In the genomic region with DNA sequence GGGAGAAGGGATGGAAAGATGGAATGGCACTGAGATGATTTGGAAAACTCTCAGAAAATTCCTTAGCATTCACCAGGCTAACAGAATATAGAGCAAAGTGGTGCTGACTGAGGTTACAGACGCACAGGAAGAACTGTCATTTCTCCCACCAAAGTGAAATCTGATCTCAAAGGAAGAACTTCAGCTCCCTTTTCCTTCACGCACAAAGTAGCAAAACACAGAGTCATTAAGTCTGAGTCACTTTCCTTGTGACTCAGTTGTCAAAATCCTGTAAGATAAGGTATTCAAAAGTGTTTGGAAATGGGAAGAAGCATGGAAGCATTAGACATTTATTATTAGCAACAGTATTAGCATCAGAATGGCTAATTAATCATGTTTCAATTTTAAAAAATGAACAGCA, we compare ENCODE assay signal across 12 cellular contexts. TPM values are rescaled to one million over a fixed set of nuclear protein-coding genes. Genes with fewer than 3 reads are reported as not detected.
DNase-seq lines count a peak whose midpoint lies in the region; ATAC-seq, FAIRE-seq and TF ChIP-seq lines count a peak whose summit lies in the region.
"Had no signal": no experiment of that assay in that cellular context is flagged by ENCODE, and none has a peak within 500 bp of the region (broad histone marks: within the 10 kb centered on the region; RNA-seq: fewer than 3 reads in every experiment).

No MANE protein-coding gene starts in this region.

- FAIRE-seq in HepG2 (lab: Jason Lieb, UNC): no peak

- POLR2A ChIA-PET in HepG2 (lab: Yijun Ruan, JAX): no interaction called here

- TF ChIP-seq EP300 in HepG2 (IDR thresholded peaks at IDR 0.05; ENCODE audit: low read depth in 2 of 2, low read length in 2 of 2) (no peak), HepG2 (CRISPR knock-in tag; IDR thresholded peaks at IDR 0.05; ENCODE audit: borderline replicate concordance) (no peak)

- no peaks in the 10 kb centered on the region for H3K36me3 ChIP-seq in right lobe of liver
- H3K36me3 ChIP-seq in HepG2 (replicated peaks in 1 of 2; ENCODE audit: control insufficient read depth in 1 of 2, insufficient read depth in 2 of 2, low read length in 2 of 2): no peaks in the 10 kb centered on the region
- H3K36me3 ChIP-seq in kidney epithelial cell (ENCODE audit: control insufficient read depth, insufficient read depth, low read length): no peaks in the 10 kb centered on the region
- H3K36me3 ChIP-seq: BLaER1, upper lobe of left lung had no signal

- TF ChIP-seq RAD21 in HepG2 (CRISPR knock-in tag; IDR thresholded peaks at IDR 0.05): no peak

- TF ChIP-seq CTCF in right lobe of liver (IDR thresholded peaks at IDR 0.05) (no peak), HepG2 (CRISPR knock-in tag; IDR thresholded peaks at IDR 0.05) (no peak), astrocyte of the spinal cord (IDR thresholded peaks at IDR 0.05; ENCODE audit: low read depth, low read length) (no peak), kidney epithelial cell (IDR thresholded peaks at IDR 0.05; ENCODE audit: insufficient read depth, low read length, poor library complexity, severe bottlenecking) (no peak)

- no peak for TF ChIP-seq POLR2A in right lobe of liver (IDR thresholded peaks at IDR 0.05)
- TF ChIP-seq POLR2A in HepG2 (IDR thresholded peaks at IDR 0.05; ENCODE audit: insufficient read depth in 1 of 2, low read depth in 2 of 2, low read length in 2 of 2): no peak

- 55% methylated on average over 2 of the region's 2 CpGs for WGBS in right lobe of liver (ENCODE audit: insufficient coverage, low coverage, low lambda C conversion rate, missing lambda C conversion rate)
- WGBS in HepG2 (ENCODE audit: low lambda C conversion rate): 92% methylated on average over 2 of the region's 2 CpGs

- no peak overlapping the region for H2AFZ ChIP-seq in HepG2 (ENCODE audit: low read length)

- H4K20me1 ChIP-seq in HepG2 (ENCODE audit: insufficient read depth, low read length): no peaks in the 10 kb centered on the region
- H4K20me1 ChIP-seq: BLaER1 had no signal

- DNase-seq in right lobe of liver: no peak
- no peak for DNase-seq in HepG2 (ENCODE audit: low spot score)
- DNase-seq in astrocyte of the spinal cord (ENCODE audit: low read depth, low spot score): peak; percentile 91
- DNase-seq in kidney epithelial cell (ENCODE audit: low read depth): peak; percentile 69
- DNase-seq in stimulated activated CD4-positive, alpha-beta T cell treated with anti-CD3 and anti-CD28 coated beads, Interleukin-4, amount 100 ng/mL, for 1 hour: no peak
- DNase-seq in cortex of kidney (lab: John Stamatoyannopoulos, UW): no peak
- DNase-seq: effector CD4-positive, alpha-beta T cell; NCI-H187 treated with DMSO at 0.1 percent for 48 hours; upper lobe of left lung had no signal

- H3K4me2 ChIP-seq in HepG2 (ENCODE audit: low read depth, low read length): no peak overlapping the region
- H3K4me2 ChIP-seq: BLaER1 had no signal

- H3K27me3 ChIP-seq in right lobe of liver: no peaks in the 10 kb centered on the region
- H3K27me3 ChIP-seq in HepG2 (ENCODE audit: control insufficient read depth in 1 of 2, insufficient read depth in 2 of 2, low read length in 2 of 2): no peaks in the 10 kb centered on the region
- H3K27me3 ChIP-seq in kidney epithelial cell (ENCODE audit: control insufficient read depth, insufficient read depth, low read length): no peaks in the 10 kb centered on the region
- H3K27me3 ChIP-seq: BLaER1, upper lobe of left lung had no signal

- H3K4me3 ChIP-seq in right lobe of liver (no peak overlapping the region), HepG2 (replicated peaks in 1 of 3; ENCODE audit: insufficient read depth in 1 of 3, low read depth in 2 of 3, low read length in 3 of 3) (no peak overlapping the region), astrocyte of the spinal cord (ENCODE audit: low read depth, low read length) (no peak overlapping the region), kidney epithelial cell (ENCODE audit: low read depth, low read length) (no peak overlapping the region)
- H3K4me3 ChIP-seq: BLaER1, upper lobe of left lung had no signal

- CTCF ChIA-PET in HepG2 (lab: Yijun Ruan, JAX; ENCODE audit: low intra/inter-chr PET ratio, low total read pairs): no interaction called here

- intact Hi-C loops in right lobe of liver (cut with DNase I): no loop called here
- intact Hi-C loops in HepG2 (cut with micrococcal nuclease; ENCODE audit: unreplicated experiment): no loop called here

- H3K79me2 ChIP-seq in HepG2 (ENCODE audit: insufficient read depth, low read length): no peaks in the 10 kb centered on the region

- peak; percentile 48 to 90 (median 74) for ATAC-seq in right lobe of liver
- ATAC-seq in HepG2: no peak
- ATAC-seq in HG02678 (IDR thresholded peaks at IDR 0.05; ENCODE audit: unreplicated experiment): no peak
- no peak for ATAC-seq in GM18498 (IDR thresholded peaks at IDR 0.05; ENCODE audit: unreplicated experiment)

- in situ Hi-C loops in HepG2 (cut with HindIII; ENCODE audit: extremely low pct_ligation_motif_present, low pct_unique_long_range_greater_than_20kb) (no loop called here), astrocyte of the spinal cord (cut with HindIII; ENCODE audit: low sequenced_read_pairs) (no loop called here)

- no peaks in the 10 kb centered on the region for H3K9me3 ChIP-seq in right lobe of liver
- no peaks in the 10 kb centered on the region for H3K9me3 ChIP-seq in HepG2 (ENCODE audit: low read length)
- H3K9me3 ChIP-seq: BLaER1, upper lobe of left lung had no signal

- H3K9ac ChIP-seq in HepG2 (ENCODE audit: insufficient read depth, low read depth, low read length): no peak overlapping the region
- H3K9ac ChIP-seq: BLaER1 had no signal

- BruUV-seq in HepG2 (replicated peaks; lab: Mats Ljungman, UMichigan): no TSS peak

- H3K27ac ChIP-seq in right lobe of liver: peak overlapping the region in 1 of 3 donors; percentile 59
- no peak overlapping the region for H3K27ac ChIP-seq in HepG2 (ENCODE audit: extremely low read length, insufficient read depth, low read length)
- H3K27ac ChIP-seq: BLaER1 had no signal

- H3K4me1 ChIP-seq in right lobe of liver (no peaks in the 10 kb centered on the region), HepG2 (ENCODE audit: insufficient read depth, low read length) (no peaks in the 10 kb centered on the region)
- H3K4me1 ChIP-seq: BLaER1 had no signal

TF ChIP-seq in HepG2, 621 proteins besides CTCF, POLR2A, EP300 and RAD21 (continues in another document):
- TF ChIP-seq RFXANK (CRISPR knock-in tag; IDR thresholded peaks at IDR 0.05): no peak
- no peak for TF ChIP-seq ARHGAP35 (CRISPR knock-in tag; IDR thresholded peaks at IDR 0.05; ENCODE audit: borderline replicate concordance)
- no peak for TF ChIP-seq ZNF629 (CRISPR knock-in tag; conservative IDR thresholded peaks at IDR 0.05)
- TF ChIP-seq ZBED4 (CRISPR knock-in tag; IDR thresholded peaks at IDR 0.05; ENCODE audit: borderline replicate concordance): no peak
- TF ChIP-seq ZNF10 (CRISPR knock-in tag; IDR thresholded peaks at IDR 0.05; ENCODE audit: borderline replicate concordance, low read depth): no peak

RNA-seq across cellular contexts. Expression of gene MPDZ, which starts 11.7 kb away (rescaled TPM):
- total RNA-seq in right lobe of liver: 10 to 100 TPM; 29.3 to 62.8 (median 49.3) TPM
- total RNA-seq in HepG2 (2016; rRNA removed; fragmentation: Illumina TruSeq; extraction: Trizol): 11.1 and 14.7 TPM in 2 replicates
- total RNA-seq in HepG2 (2016; cell fraction: cytosol; rRNA removed; fragmentation: Illumina TruSeq; extraction: Trizol; ENCODE audit: low read depth): 3.5 and 4.1 TPM in 2 replicates
- 9.6 and 13.2 TPM in 2 replicates for total RNA-seq in HepG2 (2016; cell fraction: insoluble cytoplasmic fraction; rRNA removed; fragmentation: Illumina TruSeq; extraction: Trizol)
- total RNA-seq in HepG2 (2016; cell fraction: membrane; rRNA removed; fragmentation: Illumina TruSeq; extraction: Trizol): 4.1 and 5.4 TPM in 2 replicates
- total RNA-seq in HepG2 (2016; cell fraction: nucleus; rRNA removed; fragmentation: Illumina TruSeq; extraction: Trizol): 23.5 and 24.6 TPM in 2 replicates
- polyA plus RNA-seq in HepG2 (2011; rRNA removed): 12.1 and 12.4 TPM in 2 replicates
- polyA plus RNA-seq in HepG2 (2011; cell fraction: cytosol; rRNA removed): 3.3 and 4.8 TPM in 2 replicates
- polyA plus RNA-seq in HepG2 (2011; cell fraction: nucleus; rRNA removed): 40.3 and 51.2 TPM in 2 replicates
- polyA plus RNA-seq in HepG2 (2012): 9.0 and 10.7 TPM in 2 replicates
- polyA plus RNA-seq in HepG2 (2016; cell fraction: cytosol; fragmentation: Illumina TruSeq; extraction: Trizol; ENCODE audit: low read depth): 0.50 and 0.54 TPM in 2 replicates
- polyA plus RNA-seq in HepG2 (2016; cell fraction: insoluble cytoplasmic fraction; fragmentation: Illumina TruSeq; extraction: Trizol; ENCODE audit: low read depth): 8.1 and 9.3 TPM in 2 replicates
- 1.3 and 1.7 TPM in 2 replicates for polyA plus RNA-seq in HepG2 (2016; cell fraction: membrane; fragmentation: Illumina TruSeq; extraction: Trizol; ENCODE audit: low read depth)
- 27.4 and 28.5 TPM in 2 replicates for polyA plus RNA-seq in HepG2 (2016; cell fraction: nucleus; fragmentation: Illumina TruSeq; extraction: Trizol; ENCODE audit: insufficient read depth, low read depth)
- polyA minus RNA-seq in HepG2 (2011; rRNA and poly(A)+ RNA removed; ENCODE audit: low replicate concordance): 2.3 and 6.5 TPM in 2 replicates
- 7.4 and 10.9 TPM in 2 replicates for polyA minus RNA-seq in HepG2 (2011; cell fraction: cytosol; rRNA and poly(A)+ RNA removed)
- polyA minus RNA-seq in HepG2 (2011; cell fraction: nucleus; rRNA and poly(A)+ RNA removed): 52.7 and 69.1 TPM in 2 replicates
- 17.3 and 27.2 TPM in 2 replicates for total RNA-seq in kidney epithelial cell

Comparison
In these comparisons a context has a peak if more than half of its experiments do, and no peak if none do; other contexts are left out.
1. ATAC-seq: peak in right lobe of liver (4 of 4); none in HepG2 (single experiment), HG02678 (single experiment) and GM18498 (single experiment).
2. DNase-seq: peak in astrocyte of the spinal cord (single experiment) and kidney epithelial cell (single experiment); none in right lobe of liver (0 of 3), HepG2 (single experiment), stimulated activated CD4-positive, alpha-beta T cell treated with anti-CD3 and anti-CD28 coated beads, Interleukin-4, amount 100 ng/mL, for 1 hour (single experiment) and cortex of kidney (single experiment).